8 cellular contexts compared by ENCODE assay signal in genomic region chr17:67602974-67603373, GRCh38.
DNase-seq lines count a peak whose midpoint lies in the region; ATAC-seq and TF ChIP-seq lines count a peak whose summit lies in the region.

No MANE protein-coding gene starts in this region.

- no peaks in the 10 kb centered on the region for H3K4me1 ChIP-seq in CD8-positive, alpha-beta memory T cell (ENCODE audit: insufficient read depth, low read length)
- peaks cover 0 to 29% (median 3%) of the 10 kb centered on the region in 3 donors for H3K4me1 ChIP-seq in esophagus squamous epithelium

- H3K36me3 Mint-ChIP-seq in CD8-positive, alpha-beta memory T cell = peaks cover 0 to 31% (median 2%) of the 10 kb centered on the region in 3 donors

- peaks cover 6% of the 10 kb centered on the region for H3K36me3 ChIP-seq in CD8-positive, alpha-beta memory T cell (ENCODE audit: insufficient read depth, low read length)
- H3K36me3 ChIP-seq in esophagus squamous epithelium = no peaks in the 10 kb centered on the region

- peak; percentile 4 to 56 (median 32) for DNase-seq in CD8-positive, alpha-beta memory T cell
- DNase-seq in NCI-H2196 treated with DMSO at 0.1 percent for 48 hours (lab: John Stamatoyannopoulos, UW; ENCODE audit: unreplicated experiment) = peak; percentile 59
- peak; percentile 68 for DNase-seq in activated CD8-positive, alpha-beta memory T cell treated with anti-CD3 and anti-CD28 coated beads for 24 hours
- no peak for DNase-seq in esophagus squamous epithelium (lab: John Stamatoyannopoulos, UW)
- peak; percentile 14 for DNase-seq in skeletal muscle cell (ENCODE audit: low read depth)
- no peak for DNase-seq in GF-D8 (lab: John Stamatoyannopoulos, UW)
- DNase-seq in NK-92 (lab: John Stamatoyannopoulos, UW; ENCODE audit: unreplicated experiment) = no peak

- H3K9me3 ChIP-seq in CD8-positive, alpha-beta memory T cell (ENCODE audit: low read length) = no peaks in the 10 kb centered on the region
- H3K9me3 ChIP-seq in esophagus squamous epithelium = no peaks in the 10 kb centered on the region

- peak; percentile 56 for ATAC-seq in GM21526 (IDR thresholded peaks at IDR 0.05; ENCODE audit: low FRiP score, unreplicated experiment)

- intact Hi-C loops in esophagus squamous epithelium (cut with DNase I) = no loop called here

- H3K4me3 Mint-ChIP-seq in CD8-positive, alpha-beta memory T cell = no peak overlapping the region

- peaks cover 0 to 2% of the 10 kb centered on the region in 2 donors for H3K27me3 Mint-ChIP-seq in CD8-positive, alpha-beta memory T cell

- peaks cover 22 to 51% (median 37%) of the 10 kb centered on the region in 3 donors for H3K4me1 Mint-ChIP-seq in CD8-positive, alpha-beta memory T cell

- CTCF ChIA-PET in CD8-positive, alpha-beta memory T cell (lab: Charles Lee) = interaction anchor here (1.1 to 3.2 kb wide), 8 partner anchors 8 to 231 kb away, joined by 3 to 16 read pairs (median 6); partner anchors contain the start of gene PITPNC1

- POLR2A ChIA-PET in CD8-positive, alpha-beta memory T cell (lab: Charles Lee) = interaction anchor here (0.7 kb wide), 1 partner anchor 181 kb away, joined by 3 read pairs; no protein-coding TSS in a partner anchor

- no peak overlapping the region for H3K27ac ChIP-seq in CD8-positive, alpha-beta memory T cell (ENCODE audit: low read depth, low read length)
- H3K27ac ChIP-seq in esophagus squamous epithelium = no peak overlapping the region

- no peaks in the 10 kb centered on the region for H3K27me3 ChIP-seq in CD8-positive, alpha-beta memory T cell (ENCODE audit: insufficient read depth, low read length, poor library complexity, severe bottlenecking)
- H3K27me3 ChIP-seq in esophagus squamous epithelium = no peaks in the 10 kb centered on the region

- WGBS in esophagus squamous epithelium, 2 donors = 85% methylated on average over 2 to 3 of the region's 3 CpGs

- no peaks in the 10 kb centered on the region for H3K9me3 Mint-ChIP-seq in CD8-positive, alpha-beta memory T cell

- TF ChIP-seq POLR2A in esophagus squamous epithelium (IDR thresholded peaks at IDR 0.05) = no peak

- TF ChIP-seq CTCF in esophagus squamous epithelium (IDR thresholded peaks at IDR 0.05) = peak; percentile 11 to 54 (median 32)

- H3K4me3 ChIP-seq in CD8-positive, alpha-beta memory T cell (ENCODE audit: low read length) = no peak overlapping the region
- H3K4me3 ChIP-seq in esophagus squamous epithelium = no peak overlapping the region
- H3K4me3 ChIP-seq in skeletal muscle cell (ENCODE audit: low read depth, low read length) = no peak overlapping the region

- H3K27ac Mint-ChIP-seq in CD8-positive, alpha-beta memory T cell = peak overlapping the region in 7 of 8 donors; percentile 8 to 82 (median 72)

Comparison
In these comparisons a context has a peak if more than half of its experiments do, and no peak if none do; other contexts are left out.
1. DNase-seq: peak in CD8-positive, alpha-beta memory T cell (5 of 5), NCI-H2196 treated with DMSO at 0.1 percent for 48 hours (single experiment), activated CD8-positive, alpha-beta memory T cell treated with anti-CD3 and anti-CD28 coated beads for 24 hours (single experiment) and skeletal muscle cell (single experiment); none in esophagus squamous epithelium (single experiment), GF-D8 (single experiment) and NK-92 (single experiment).